1 cellular context compared by ENCODE assay signal in genomic region chr18:9952633-9953416, GRCh38.
TF ChIP-seq lines count a peak whose summit lies in the region.

No MANE protein-coding gene starts in this region.

TF ChIP-seq in K562, 482 proteins besides CTCF, POLR2A, EP300 and RAD21 (continued from another document and continues in another):
- peak; percentile 62 for TF ChIP-seq C11orf30 (IDR thresholded peaks at IDR 0.05; ENCODE audit: low read depth)
- no peak for TF ChIP-seq NONO (IDR thresholded peaks at IDR 0.05; ENCODE audit: low read depth in 2 of 2, low read length in 1 of 2)
- TF ChIP-seq SMARCC2 (IDR thresholded peaks at IDR 0.05; ENCODE audit: low read depth), result peak; percentile 73; the same call in 1 of the 2 replicates
- TF ChIP-seq ZNF133 (CRISPR knock-in tag; IDR thresholded peaks at IDR 0.05), result no peak
- no peak for TF ChIP-seq ELF2 (CRISPR knock-in tag; IDR thresholded peaks at IDR 0.05)
- no peak for TF ChIP-seq FOXP4 (CRISPR knock-in tag; IDR thresholded peaks at IDR 0.05; ENCODE audit: borderline replicate concordance)
- TF ChIP-seq STAT5A (IDR thresholded peaks at IDR 0.05; ENCODE audit: borderline replicate concordance, low read length), result peak; percentile 73
- no peak for TF ChIP-seq ZBTB5 (IDR thresholded peaks at IDR 0.05)
- peak; percentile 14 for TF ChIP-seq DACH1 (IDR thresholded peaks at IDR 0.05; ENCODE audit: partially characterized antibody)
- TF ChIP-seq TGIF2 (CRISPR knock-in tag; IDR thresholded peaks at IDR 0.05), result no peak
- peak; percentile 86 for TF ChIP-seq POLR2AphosphoS5 (IDR thresholded peaks at IDR 0.05; ENCODE audit: control insufficient read depth, insufficient read depth, low read depth, low read length)
- TF ChIP-seq NR1H2 (CRISPR knock-in tag; IDR thresholded peaks at IDR 0.05), result no peak
- peak; percentile 86 for TF ChIP-seq NCOR1 (IDR thresholded peaks at IDR 0.05)
- no peak for TF ChIP-seq NR0B1 (IDR thresholded peaks at IDR 0.05; ENCODE audit: partially characterized antibody)
- TF ChIP-seq STAT5B (CRISPR knock-in tag; IDR thresholded peaks at IDR 0.05), result no peak
- no peak for TF ChIP-seq KAT7 (CRISPR knock-in tag; IDR thresholded peaks at IDR 0.05; ENCODE audit: borderline replicate concordance)
- no peak for TF ChIP-seq E2F4 (CRISPR knock-in tag; IDR thresholded peaks at IDR 0.05; ENCODE audit: low read depth)
- TF ChIP-seq TSC22D4 (tag; IDR thresholded peaks at IDR 0.05), result no peak
- no peak; the same call in 1 of the 2 replicates for TF ChIP-seq MAFF (IDR thresholded peaks at IDR 0.05; ENCODE audit: low read length)
- no peak for TF ChIP-seq RREB1 (CRISPR knock-in tag; IDR thresholded peaks at IDR 0.05)
- no peak; a peak in 3 of 4 replicates for TF ChIP-seq MNT (conservative IDR thresholded peaks at IDR 0.05)
- no peak for TF ChIP-seq ZNF140 (CRISPR knock-in tag; IDR thresholded peaks at IDR 0.05)
- TF ChIP-seq PHTF2 (CRISPR knock-in tag; IDR thresholded peaks at IDR 0.05), result no peak
- no peak for TF ChIP-seq KDM4B (IDR thresholded peaks at IDR 0.05; ENCODE audit: borderline replicate concordance in 2 of 2, low read depth in 1 of 2)
- peak in 1 of 3 experiments; percentile 61 for TF ChIP-seq YY1 (IDR thresholded peaks at IDR 0.05; ENCODE audit: borderline replicate concordance in 1 of 3, control insufficient read depth in 1 of 3, extremely low read depth in 1 of 3, insufficient read depth in 3 of 3, insufficient read length in 1 of 3, insufficient replicate concordance in 2 of 3, low read depth in 1 of 3, low read length in 2 of 3)
- TF ChIP-seq MCM5 (IDR thresholded peaks at IDR 0.05; ENCODE audit: low read depth), result no peak
- no peak for TF ChIP-seq WHSC1 (IDR thresholded peaks at IDR 0.05; ENCODE audit: low read length)
- no peak for TF ChIP-seq ELK1 (CRISPR knock-in tag; IDR thresholded peaks at IDR 0.05)
- no peak for TF ChIP-seq HINFP (tag; conservative IDR thresholded peaks at IDR 0.05; ENCODE audit: low read depth)
- no peak for TF ChIP-seq ZNF311 (CRISPR knock-in tag; IDR thresholded peaks at IDR 0.05)
- TF ChIP-seq ZFPM2 (CRISPR knock-in tag; IDR thresholded peaks at IDR 0.05), result no peak
- TF ChIP-seq PTTG1 (tag; IDR thresholded peaks at IDR 0.05; ENCODE audit: low read depth), result no peak
- TF ChIP-seq ZNF408 (CRISPR knock-in tag; IDR thresholded peaks at IDR 0.05; ENCODE audit: low read depth), result no peak
- TF ChIP-seq TAL1 (IDR thresholded peaks at IDR 0.05), result peak; percentile 90
- TF ChIP-seq CHD1 (IDR thresholded peaks at IDR 0.05; ENCODE audit: low read length), result no peak
- no peak for TF ChIP-seq GTF2A2 (tag; IDR thresholded peaks at IDR 0.05)
- no peak for TF ChIP-seq SAP30 (IDR thresholded peaks at IDR 0.05; ENCODE audit: borderline replicate concordance, insufficient read depth, low read depth, low read length, poor library complexity, severe bottlenecking)
- TF ChIP-seq ZNF444 (CRISPR knock-in tag; IDR thresholded peaks at IDR 0.05), result no peak
- no peak; the same call in 1 of the 2 replicates for TF ChIP-seq GABPA (tag; conservative IDR thresholded peaks at IDR 0.05; ENCODE audit: low read depth)
- TF ChIP-seq EGR1 (conservative IDR thresholded peaks at IDR 0.05), result no peak
- TF ChIP-seq KLF16 (IDR thresholded peaks at IDR 0.05), result peak; percentile 62; the same call in 1 of the 2 replicates
- TF ChIP-seq ZBTB34 (CRISPR knock-in tag; IDR thresholded peaks at IDR 0.05), result no peak
- no peak for TF ChIP-seq LARP7 (IDR thresholded peaks at IDR 0.05)
- no peak for TF ChIP-seq ERF (CRISPR knock-in tag; IDR thresholded peaks at IDR 0.05)
- TF ChIP-seq KHSRP (IDR thresholded peaks at IDR 0.05), result no peak
- no peak for TF ChIP-seq BHLHE40 (IDR thresholded peaks at IDR 0.05; ENCODE audit: low read length)
- no peak for TF ChIP-seq CGGBP1 (CRISPR knock-in tag; IDR thresholded peaks at IDR 0.05)
- TF ChIP-seq HMBOX1 (IDR thresholded peaks at IDR 0.05), result peak; percentile 97
